Comparison of ENCODE assay signal across 19 cellular contexts in the genomic region with DNA sequence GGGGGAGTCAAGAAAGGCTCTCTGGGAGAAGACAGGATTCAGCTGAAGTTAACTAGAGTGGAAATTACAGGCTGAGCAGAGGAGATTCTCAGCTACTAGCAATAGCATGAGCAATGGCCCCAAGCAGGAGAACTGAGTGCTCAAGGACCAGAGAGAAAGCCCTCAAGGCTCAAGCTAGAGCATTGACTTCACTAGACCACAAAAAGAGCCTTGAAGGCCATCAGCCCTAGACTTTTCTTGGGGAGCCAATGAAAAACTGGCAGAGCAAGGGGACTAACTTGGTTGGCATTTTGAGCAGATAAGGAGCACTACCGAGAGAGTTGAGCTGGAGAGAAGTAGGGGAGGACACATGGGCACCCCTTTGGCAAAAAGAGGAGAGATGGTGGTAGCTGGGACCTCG.
DNase-seq lines count a peak whose midpoint lies in the region; ATAC-seq and TF ChIP-seq lines count a peak whose summit lies in the region.
"Had no signal": no experiment of that assay in that cellular context is flagged by ENCODE, and none has a peak within 500 bp of the region (broad histone marks: within the 10 kb centered on the region; RNA-seq: fewer than 3 reads in every experiment).

No MANE protein-coding gene starts in this region.

- H3K4me1 ChIP-seq in right cardiac atrium (ENCODE audit: control insufficient read depth, insufficient read depth, low read length) = peaks cover 13% of the 10 kb centered on the region
- H3K4me1 ChIP-seq in adipocyte (ENCODE audit: control insufficient read depth, insufficient read depth, low read length) = peaks cover 56% of the 10 kb centered on the region
- peaks cover 30% of the 10 kb centered on the region for H3K4me1 ChIP-seq in vagina
- no peaks in the 10 kb centered on the region for H3K4me1 ChIP-seq in body of pancreas
- H3K4me1 ChIP-seq: A549 had no signal

- H3K9me3 ChIP-seq in right cardiac atrium (ENCODE audit: control insufficient read depth, low read length) (no peaks in the 10 kb centered on the region), adipocyte (ENCODE audit: control insufficient read depth, low read length) (no peaks in the 10 kb centered on the region), vagina (no peaks in the 10 kb centered on the region), body of pancreas (no peaks in the 10 kb centered on the region)
- H3K9me3 ChIP-seq: A549, BLaER1 had no signal

- DNase-seq in right cardiac atrium (no peak), Right ventricle myocardium inferior (ENCODE audit: missing footprints) (no peak), adipocyte (ENCODE audit: low read depth) (no peak), nephron progenitor cell (no peak), vagina (ENCODE audit: extremely low spot score in 2 of 2) (no peak), HUDEP-2 (lab: John Stamatoyannopoulos, UW; ENCODE audit: unreplicated experiment in 76 of 76) (no peak), body of pancreas (no peak)
- DNase-seq in activated CD4-positive, CD25-positive, alpha-beta regulatory T cell treated with anti-CD3 and anti-CD28 coated beads, Interleukin-2, amount 50 U/mL, for 72 hours = no peak
- DNase-seq: CD4-positive, alpha-beta memory T cell; DMS153; GF-D8; HCEC 1CT; NCI-H1092 treated with DMSO at 0.1 percent for 48 hours; NCI-H146; NCI-H2029 treated with DMSO at 0.1 percent for 48 hours; NCI-H510A treated with DMSO at 0.1 percent for 48 hours; RPMI8226 had no signal

- no peaks in the 10 kb centered on the region for H3K27me3 ChIP-seq in right cardiac atrium (ENCODE audit: control insufficient read depth, insufficient read depth)
- H3K27me3 ChIP-seq in adipocyte (replicated peaks; ENCODE audit: control insufficient read depth, insufficient read depth, low read length) = no peaks in the 10 kb centered on the region
- H3K27me3 ChIP-seq in vagina = no peaks in the 10 kb centered on the region
- H3K27me3 ChIP-seq in body of pancreas = no peaks in the 10 kb centered on the region
- H3K27me3 ChIP-seq: BLaER1 had no signal

- no peak overlapping the region for H3K4me3 Mint-ChIP-seq in nephron progenitor cell
- H3K4me3 Mint-ChIP-seq: CD4-positive, alpha-beta memory T cell had no signal

- H3K36me3 Mint-ChIP-seq in nephron progenitor cell (ENCODE audit: low read depth) = peaks cover 13% of the 10 kb centered on the region
- H3K36me3 Mint-ChIP-seq: CD4-positive, alpha-beta memory T cell had no signal

- intact Hi-C loops in right cardiac atrium (cut with DNase I) = loop anchor here in 1 of 4 donors (10.0 kb wide), 1 partner anchor 69 kb away; no protein-coding TSS in a partner anchor
- intact Hi-C loops in Right ventricle myocardium inferior (cut with DNase I) = loop anchor here (2.0 to 5.0 kb wide), 2 partner anchors 62 to 169 kb away; no protein-coding TSS in a partner anchor
- intact Hi-C loops in vagina (cut with DNase I) = no loop called here
- intact Hi-C loops in body of pancreas (cut with DNase I) = no loop called here

- no peak for TF ChIP-seq CTCF in nephron progenitor cell (IDR thresholded peaks at IDR 0.05)
- no peak for TF ChIP-seq CTCF in vagina (IDR thresholded peaks at IDR 0.05)
- no peak for TF ChIP-seq CTCF in body of pancreas (IDR thresholded peaks at IDR 0.05)

- WGBS in right cardiac atrium = 60% methylated on average over 2 of the region's 2 CpGs
- 49 to 57% methylated on average over 2 of the region's 2 CpGs for WGBS in body of pancreas, 2 donors

- no peak for ATAC-seq in right cardiac atrium
- ATAC-seq in Right ventricle myocardium inferior = no peak
- ATAC-seq in body of pancreas = no peak
- ATAC-seq: A549 had no signal

- H3K9ac ChIP-seq in adipocyte (ENCODE audit: low read length) = peak overlapping the region; percentile 68
- H3K9ac ChIP-seq: BLaER1 had no signal

- TF ChIP-seq POLR2A in vagina (IDR thresholded peaks at IDR 0.05) (no peak), body of pancreas (IDR thresholded peaks at IDR 0.05) (no peak)

- H3K27ac Mint-ChIP-seq in nephron progenitor cell = peak overlapping the region; percentile 13
- H3K27ac Mint-ChIP-seq: CD4-positive, alpha-beta memory T cell had no signal

- H3K36me3 ChIP-seq in adipocyte (ENCODE audit: control insufficient read depth, insufficient read depth, low read length, severe bottlenecking) (no peaks in the 10 kb centered on the region), vagina (no peaks in the 10 kb centered on the region), body of pancreas (replicated peaks in 1 of 2; ENCODE audit: insufficient read depth in 1 of 2, low read depth in 2 of 2) (no peaks in the 10 kb centered on the region)
- H3K36me3 ChIP-seq: BLaER1 had no signal

- no peaks in the 10 kb centered on the region for H3K9me3 Mint-ChIP-seq in nephron progenitor cell

- peak overlapping the region; percentile 84 for H3K27ac ChIP-seq in right cardiac atrium (ENCODE audit: low read length)
- H3K27ac ChIP-seq in vagina = peak overlapping the region; percentile 65
- no peak overlapping the region for H3K27ac ChIP-seq in body of pancreas
- H3K27ac ChIP-seq: A549, BLaER1 had no signal

- H3K4me3 ChIP-seq in right cardiac atrium (ENCODE audit: low read length) (no peak overlapping the region), adipocyte (ENCODE audit: low read length) (peak overlapping the region; percentile 12), vagina (no peak overlapping the region), body of pancreas (no peak overlapping the region)
- H3K4me3 ChIP-seq: A549, BLaER1 had no signal

- H3K4me1 Mint-ChIP-seq in nephron progenitor cell = peaks cover 18% of the 10 kb centered on the region
- H3K4me1 Mint-ChIP-seq: CD4-positive, alpha-beta memory T cell had no signal

- H3K27me3 Mint-ChIP-seq in nephron progenitor cell (ENCODE audit: low read depth, poor library complexity) = no peaks in the 10 kb centered on the region

Comparison
In these comparisons a context has a peak if more than half of its experiments do, and no peak if none do; other contexts are left out.
1. H3K27ac ChIP-seq: peak in right cardiac atrium (single experiment) and vagina (single experiment); none in body of pancreas (0 of 4).